35 cellular contexts compared by ENCODE assay signal in genomic region chr16:48641770-48642169, GRCh38.
"Had no signal": no experiment of that assay in that cellular context is flagged by ENCODE, and none has a peak within 500 bp of the region (broad histone marks: within the 10 kb centered on the region; RNA-seq: fewer than 3 reads in every experiment).

No MANE protein-coding gene starts in this region.

- H3K27me3 ChIP-seq: brain microvascular endothelial cell, dorsolateral prefrontal cortex, heart left ventricle had no signal

- H3K4me3 Mint-ChIP-seq: activated B cell treated with CpG ODN at 0.5 μM for 24 hours; activated CD8-positive, alpha-beta T cell treated with anti-CD3 and anti-CD28 coated beads for 36 hours; activated naive CD8-positive, alpha-beta T cell; central memory CD8-positive, alpha-beta T cell; dendritic cell treated with granulocyte-macrophage colony-stimulating factor and Interleukin-4, amounts not matched to agents 40 ng/mL and 50 ng/mL, for 4 days; endodermal cell; T-helper 17 cell; T-helper 2 cell treated with Interferon-gamma antibody and Interleukin-4, amounts not matched to agents 5 μg/mL and 100 μg/mL, for 36 hours had no signal

- ATAC-seq: activated CD4-positive, CD25-positive, alpha-beta regulatory T cell treated with anti-CD3 and anti-CD28 coated beads, Interleukin-2, amount 50 U/mL, for 24 hours; activated CD8-positive, alpha-beta T cell treated with anti-CD3 and anti-CD28 coated beads for 36 hours; esophagus mucosa; heart left ventricle; T-helper 17 cell had no signal

- H3K4me1 ChIP-seq: heart left ventricle had no signal

- H3K4me1 Mint-ChIP-seq: activated B cell treated with CpG ODN at 0.5 μM for 24 hours; central memory CD8-positive, alpha-beta T cell; endodermal cell had no signal

- DNase-seq: activated B cell treated with CpG ODN at 0.5 μM for 24 hours; activated CD4-positive, alpha-beta T cell treated with anti-CD3 and anti-CD28 coated beads for 48 hours; activated CD4-positive, alpha-beta T cell treated with anti-CD3 and anti-CD28 coated beads, Interleukin-2, amount 50 U/mL, for 1 hour; activated CD4-positive, alpha-beta T cell treated with anti-CD3 and anti-CD28 coated beads, Interleukin-2, amount 50 U/mL, for 48 hours; activated CD8-positive, alpha-beta memory T cell treated with anti-CD3 and anti-CD28 coated beads for 24 hours; activated CD8-positive, alpha-beta T cell treated with anti-CD3 and anti-CD28 coated beads for 36 hours; activated effector memory CD4-positive, alpha-beta T cell treated with Interleukin-2 at 50 U/mL for 16 hours; activated gamma-delta T cell treated with Interleukin-2 at 50 U/mL for 16 hours; activated naive CD4-positive, alpha-beta T cell treated with anti-CD3 and anti-CD28 coated beads, Interleukin-2, amount 50 U/mL, for 16 hours; activated naive CD4-positive, alpha-beta T cell treated with Interleukin-2 at 50 U/mL for 16 hours; activated T-cell treated with anti-CD3 and anti-CD28 coated beads, Interleukin-2, amount 50 U/mL, for 1 hour; activated T-cell treated with anti-CD3 and anti-CD28 coated beads, Interleukin-2, amount 50 U/mL, for 48 hours; amniotic stem cell; anterior cingulate cortex; brain microvascular endothelial cell; dorsolateral prefrontal cortex; effector memory CD4-positive, alpha-beta T cell; endodermal cell; foreskin fibroblast; glutamatergic neuron; heart left ventricle; T-helper 1 cell; T-helper 17 cell; T1000; WERI-Rb-1 had no signal

- H3K27ac Mint-ChIP-seq: activated B cell treated with CpG ODN at 0.5 μM for 24 hours; activated CD8-positive, alpha-beta T cell treated with anti-CD3 and anti-CD28 coated beads for 36 hours; activated naive CD8-positive, alpha-beta T cell; dendritic cell treated with granulocyte-macrophage colony-stimulating factor and Interleukin-4, amounts not matched to agents 40 ng/mL and 50 ng/mL, for 4 days; endodermal cell; T-helper 17 cell; T-helper 2 cell treated with Interferon-gamma antibody and Interleukin-4, amounts not matched to agents 5 μg/mL and 100 μg/mL, for 36 hours had no signal

- H3K27ac ChIP-seq: brain microvascular endothelial cell, coronary artery, dorsolateral prefrontal cortex, heart left ventricle, WERI-Rb-1 had no signal

- H3K36me3 ChIP-seq: brain microvascular endothelial cell, heart left ventricle, WERI-Rb-1 had no signal

- FAIRE-seq: astrocyte, bronchial epithelial cell, frontal cortex had no signal

- H3K4me3 ChIP-seq: coronary artery, dorsolateral prefrontal cortex, heart left ventricle had no signal
